8 cellular contexts compared by ENCODE assay signal in the genomic region with DNA sequence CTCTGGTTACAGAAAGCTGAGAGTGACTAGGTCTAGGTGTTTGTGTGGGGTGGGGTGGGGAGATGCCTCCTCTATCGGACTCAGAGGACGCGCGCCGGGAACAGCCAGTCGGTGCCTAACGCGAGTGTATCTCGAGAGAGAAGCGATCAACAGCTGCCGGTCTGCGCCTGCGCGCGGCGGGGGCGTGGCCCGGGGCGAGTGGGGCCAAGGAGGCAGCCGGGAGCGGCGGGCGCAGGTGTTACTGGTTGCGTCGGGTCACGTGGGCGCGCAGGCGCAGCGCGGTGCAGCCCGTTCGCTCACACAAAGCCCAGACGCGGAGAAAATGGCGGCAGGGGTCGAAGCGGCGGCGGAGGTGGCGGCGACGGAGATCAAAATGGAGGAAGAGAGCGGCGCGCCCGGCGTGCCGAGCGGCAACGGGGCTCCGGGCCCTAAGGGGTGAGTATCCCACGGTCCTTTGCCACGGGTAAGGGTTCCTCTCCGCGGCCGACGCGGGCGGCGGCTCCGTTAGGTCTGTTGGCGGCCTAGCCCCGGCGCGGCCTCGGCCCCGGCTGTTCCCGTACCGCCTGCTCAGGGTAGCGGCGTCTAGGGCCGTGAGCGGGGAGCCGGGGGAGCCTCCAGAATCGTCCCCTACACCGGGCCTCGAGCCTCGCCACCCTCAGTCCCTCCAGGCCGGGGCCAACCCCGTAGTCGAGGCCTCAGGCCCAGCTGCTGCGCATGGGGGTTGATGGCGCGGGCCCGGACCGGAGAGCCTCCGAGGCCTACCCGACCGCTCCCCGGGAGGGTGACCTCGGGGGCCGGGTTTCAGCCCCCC. TPM values are rescaled to one million over a fixed set of nuclear protein-coding genes. Genes with fewer than 3 reads are reported as not detected.
DNase-seq lines count a peak whose midpoint lies in the region; ATAC-seq lines count a peak whose summit lies in the region.

A gene with protein sequence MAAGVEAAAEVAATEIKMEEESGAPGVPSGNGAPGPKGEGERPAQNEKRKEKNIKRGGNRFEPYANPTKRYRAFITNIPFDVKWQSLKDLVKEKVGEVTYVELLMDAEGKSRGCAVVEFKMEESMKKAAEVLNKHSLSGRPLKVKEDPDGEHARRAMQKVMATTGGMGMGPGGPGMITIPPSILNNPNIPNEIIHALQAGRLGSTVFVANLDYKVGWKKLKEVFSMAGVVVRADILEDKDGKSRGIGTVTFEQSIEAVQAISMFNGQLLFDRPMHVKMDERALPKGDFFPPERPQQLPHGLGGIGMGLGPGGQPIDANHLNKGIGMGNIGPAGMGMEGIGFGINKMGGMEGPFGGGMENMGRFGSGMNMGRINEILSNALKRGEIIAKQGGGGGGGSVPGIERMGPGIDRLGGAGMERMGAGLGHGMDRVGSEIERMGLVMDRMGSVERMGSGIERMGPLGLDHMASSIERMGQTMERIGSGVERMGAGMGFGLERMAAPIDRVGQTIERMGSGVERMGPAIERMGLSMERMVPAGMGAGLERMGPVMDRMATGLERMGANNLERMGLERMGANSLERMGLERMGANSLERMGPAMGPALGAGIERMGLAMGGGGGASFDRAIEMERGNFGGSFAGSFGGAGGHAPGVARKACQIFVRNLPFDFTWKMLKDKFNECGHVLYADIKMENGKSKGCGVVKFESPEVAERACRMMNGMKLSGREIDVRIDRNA (plus strand): TSS at position 299 of the 811 bp plus-strand sequence. CDS start 24 bp downstream, at position 323.

- H3K27me3 Mint-ChIP-seq in dendritic cell treated with granulocyte-macrophage colony-stimulating factor and Interleukin-4, amounts not matched to agents 40 ng/mL and 50 ng/mL, for 4 days: no peaks in the 10 kb centered on the region

- ATAC-seq in GM19351 (IDR thresholded peaks at IDR 0.05; ENCODE audit: unreplicated experiment) (peak; percentile 76), HG03521 (IDR thresholded peaks at IDR 0.05; ENCODE audit: unreplicated experiment) (peak; percentile 90), left lobe of liver (peak; percentile 90)

- peak within 1 kb of the TSS; percentile 79 to 99 (median 85) for H3K4me2 ChIP-seq in BLaER1 treated with 17β-estradiol and CSF1 and Interleukin-3, amounts not matched to agents 10 nM and 100 nM

- H3K36me3 Mint-ChIP-seq in dendritic cell treated with granulocyte-macrophage colony-stimulating factor and Interleukin-4, amounts not matched to agents 40 ng/mL and 50 ng/mL, for 4 days (ENCODE audit: low read depth): peaks cover 57% of the 10 kb centered on the region

- peak within 1 kb of the TSS; percentile 98 to 100 (median 99) for H3K27ac ChIP-seq in BLaER1 treated with 17β-estradiol and CSF1 and Interleukin-3, amounts not matched to agents 10 nM and 100 nM

- peaks cover 47% of the 10 kb centered on the region for H3K4me1 Mint-ChIP-seq in dendritic cell treated with granulocyte-macrophage colony-stimulating factor and Interleukin-4, amounts not matched to agents 40 ng/mL and 50 ng/mL, for 4 days (ENCODE audit: low read depth)

- no peaks in the 10 kb centered on the region for H3K9me3 ChIP-seq in BLaER1 treated with 17β-estradiol and CSF1 and Interleukin-3, amounts not matched to agents 10 nM and 100 nM (replicated peaks in 1 of 11)

- peaks cover 12 to 42% (median 34%) of the 10 kb centered on the region in 11 experiments; a peak in 21 of 22 replicates for H3K36me3 ChIP-seq in BLaER1 treated with 17β-estradiol and CSF1 and Interleukin-3, amounts not matched to agents 10 nM and 100 nM

- H3K4me3 ChIP-seq in BLaER1 treated with 17β-estradiol and CSF1 and Interleukin-3, amounts not matched to agents 10 nM and 100 nM: peak within 1 kb of the TSS; percentile 90 to 99 (median 96)

- DNase-seq in NCI-H748 (lab: John Stamatoyannopoulos, UW; ENCODE audit: unreplicated experiment): peak; percentile 97
- DNase-seq in activated CD4-positive, alpha-beta T cell treated with anti-CD3 and anti-CD28 coated beads, Interleukin-2, amount 50 U/mL, for 24 hours (ENCODE audit: low read depth in 1 of 2, low spot score in 1 of 2): peak; percentile 99 to 100
- peak; percentile 100 for DNase-seq in left lobe of liver (ENCODE audit: low spot score)
- peak; percentile 100 for DNase-seq in stimulated activated CD4-positive, alpha-beta T cell treated with anti-CD3 and anti-CD28 coated beads, Interleukin-2, amount 100 ng/mL, for 4 hours (ENCODE audit: low read depth)

- intact Hi-C loops in dendritic cell treated with granulocyte-macrophage colony-stimulating factor and Interleukin-4, amounts not matched to agents 40 ng/mL and 50 ng/mL, for 4 days (cut with micrococcal nuclease): loop anchor here (1.0 to 2.0 kb wide), 2 partner anchors 62 to 91 kb away; no protein-coding TSS in a partner anchor

- peak within 1 kb of the TSS; percentile 94 for H3K27ac Mint-ChIP-seq in dendritic cell treated with granulocyte-macrophage colony-stimulating factor and Interleukin-4, amounts not matched to agents 40 ng/mL and 50 ng/mL, for 4 days

- peak within 1 kb of the TSS; percentile 94 for H3K4me3 Mint-ChIP-seq in dendritic cell treated with granulocyte-macrophage colony-stimulating factor and Interleukin-4, amounts not matched to agents 40 ng/mL and 50 ng/mL, for 4 days

- H3K9me3 Mint-ChIP-seq in dendritic cell treated with granulocyte-macrophage colony-stimulating factor and Interleukin-4, amounts not matched to agents 40 ng/mL and 50 ng/mL, for 4 days: no peaks in the 10 kb centered on the region

- peaks cover 45 to 50% (median 49%) of the 10 kb centered on the region in 11 experiments for H4K20me1 ChIP-seq in BLaER1 treated with 17β-estradiol and CSF1 and Interleukin-3, amounts not matched to agents 10 nM and 100 nM

- peak within 1 kb of the TSS; percentile 99 to 100 (median 99) for H3K9ac ChIP-seq in BLaER1 treated with 17β-estradiol and CSF1 and Interleukin-3, amounts not matched to agents 10 nM and 100 nM

- H3K4me1 ChIP-seq in BLaER1 treated with 17β-estradiol and CSF1 and Interleukin-3, amounts not matched to agents 10 nM and 100 nM: peaks cover 37 to 43% (median 42%) of the 10 kb centered on the region in 10 experiments

- no peaks in the 10 kb centered on the region for H3K27me3 ChIP-seq in BLaER1 treated with 17β-estradiol and CSF1 and Interleukin-3, amounts not matched to agents 10 nM and 100 nM

RNA-seq across cellular contexts. Expression of the gene that starts here (rescaled TPM):
- 66.9 TPM for total RNA-seq in left lobe of liver

Comparison
In these comparisons a context has a peak if more than half of its experiments do, and no peak if none do; other contexts are left out.
1. Peak in every context shown above with its lines: DNase-seq, ATAC-seq, H3K4me3 ChIP-seq and H3K27ac ChIP-seq.